ENCODE assay signal across 11 cellular contexts in genomic region chr2:143558665-143559064, GRCh38.
DNase-seq lines count a peak whose midpoint lies in the region; FAIRE-seq and TF ChIP-seq lines count a peak whose summit lies in the region.
"Had no signal": no experiment of that assay in that cellular context is flagged by ENCODE, and none has a peak within 500 bp of the region (broad histone marks: within the 10 kb centered on the region; RNA-seq: fewer than 3 reads in every experiment).

No MANE protein-coding gene starts in this region.

- DNase-seq in EL (peak; percentile 53), MV-4-11 (lab: John Stamatoyannopoulos, UW) (peak; percentile 59), choroid plexus epithelial cell (ENCODE audit: low read depth) (peak; percentile 89), frontal cortex (ENCODE audit: low spot score in 2 of 2) (no peak), NCI-H748 treated with DMSO at 0.1 percent for 48 hours (lab: John Stamatoyannopoulos, UW) (no peak), NCI-H1417 treated with DMSO at 0.1 percent for 48 hours (lab: John Stamatoyannopoulos, UW) (no peak)
- DNase-seq: activated CD4-positive, alpha-beta T cell treated with anti-CD3 and anti-CD28 coated beads, Interleukin-2, amount 50 U/mL, for 4 hours; NCI-H187; substantia nigra had no signal

- H3K4me3 ChIP-seq in choroid plexus epithelial cell (ENCODE audit: low read depth, low read length): no peak overlapping the region
- H3K4me3 ChIP-seq in neutrophil (ENCODE audit: low read depth in 1 of 2, low read length in 1 of 2): no peak overlapping the region

- peaks cover 26% of the 10 kb centered on the region for H3K36me3 ChIP-seq in neutrophil

- peaks cover 23 to 26% of the 10 kb centered on the region in 2 experiments for H3K4me1 ChIP-seq in neutrophil (ENCODE audit: control insufficient read depth in 1 of 2, insufficient read depth in 1 of 2, low read depth in 1 of 2, low read length in 1 of 2)

- H3K9me3 ChIP-seq in neutrophil: no peaks in the 10 kb centered on the region

- no peaks in the 10 kb centered on the region for H3K27me3 ChIP-seq in neutrophil

- no peak for FAIRE-seq in frontal cortex (lab: Jason Lieb, UNC)
- FAIRE-seq: HTR-8/SVneo had no signal

- TF ChIP-seq CTCF in choroid plexus epithelial cell (conservative IDR thresholded peaks at IDR 0.05; ENCODE audit: low read depth, low read length) (no peak), neutrophil (IDR thresholded peaks at IDR 0.05) (no peak)

- H3K27ac ChIP-seq in neutrophil: peak overlapping the region; percentile 45

Comparison
In these comparisons a context has a peak if more than half of its experiments do, and no peak if none do; other contexts are left out.
1. DNase-seq: peak in EL (single experiment), MV-4-11 (single experiment) and choroid plexus epithelial cell (single experiment); none in frontal cortex (0 of 2), NCI-H748 treated with DMSO at 0.1 percent for 48 hours (single experiment) and NCI-H1417 treated with DMSO at 0.1 percent for 48 hours (single experiment).